Comparison of ENCODE assay signal across 1 cellular context in genomic region chr1:26959722-26960624, GRCh38.
TF ChIP-seq lines count a peak whose summit lies in the region.

TSS of gene KDF1 (minus strand) at chr1:26960468. CDS start at chr1:26952380, 8,088 bp downstream.

TF ChIP-seq in HepG2, 621 proteins besides CTCF, POLR2A, EP300 and RAD21 (continued from another document and continues in another):
- TF ChIP-seq HMGXB4 (CRISPR knock-in tag; IDR thresholded peaks at IDR 0.05; ENCODE audit: borderline replicate concordance in 1 of 2, low read depth in 1 of 2) (peak; percentile 75 to 86; a peak in 3 of 4 replicates), HHEX (CRISPR knock-in tag; IDR thresholded peaks at IDR 0.05) (no peak), NFE2L2 (IDR thresholded peaks at IDR 0.05; ENCODE audit: low read length) (no peak), NR1H2 (CRISPR knock-in tag; IDR thresholded peaks at IDR 0.05; ENCODE audit: borderline replicate concordance, low read depth) (no peak), AHDC1 (CRISPR knock-in tag; IDR thresholded peaks at IDR 0.05; ENCODE audit: borderline replicate concordance) (no peak), MED1 (CRISPR knock-in tag; IDR thresholded peaks at IDR 0.05) (no peak), MNT (IDR thresholded peaks at IDR 0.05) (no peak), NAIF1 (CRISPR knock-in tag; IDR thresholded peaks at IDR 0.05; ENCODE audit: borderline replicate concordance) (no peak), HOXA9 (CRISPR knock-in tag; IDR thresholded peaks at IDR 0.05; ENCODE audit: borderline replicate concordance) (0 out of 2 replicates have a peak, but pooled peaks have one; percentile 20), ZNF292 (CRISPR knock-in tag; IDR thresholded peaks at IDR 0.05; ENCODE audit: borderline replicate concordance, low read depth) (no peak), ZNF879 (CRISPR knock-in tag; IDR thresholded peaks at IDR 0.05) (no peak), ZMYM3 (CRISPR knock-in tag; IDR thresholded peaks at IDR 0.05) (peak; percentile 85), ZSCAN31 (CRISPR knock-in tag; IDR thresholded peaks at IDR 0.05; ENCODE audit: low read depth) (peak; percentile 57; the same call in 1 of the 2 replicates), ZHX2 (IDR thresholded peaks at IDR 0.05; ENCODE audit: low read depth) (no peak), ZHX2 (CRISPR knock-in tag; IDR thresholded peaks at IDR 0.05; ENCODE audit: borderline replicate concordance) (no peak), NCOR1 (IDR thresholded peaks at IDR 0.05; ENCODE audit: borderline replicate concordance, low read length) (no peak), ZNF33A (CRISPR knock-in tag; IDR thresholded peaks at IDR 0.05; ENCODE audit: borderline replicate concordance) (no peak), ARID5B (CRISPR knock-in tag; IDR thresholded peaks at IDR 0.05) (peak; percentile 46), SYNCRIP (IDR thresholded peaks at IDR 0.05; ENCODE audit: insufficient read depth, low read depth, low read length) (no peak), ZNF704 (CRISPR knock-in tag; IDR thresholded peaks at IDR 0.05; ENCODE audit: borderline replicate concordance) (0 out of 2 replicates have a peak, but pooled peaks have one; percentile 32), SMARCE1 (IDR thresholded peaks at IDR 0.05; ENCODE audit: borderline replicate concordance) (no peak), ZBTB46 (CRISPR knock-in tag; IDR thresholded peaks at IDR 0.05; ENCODE audit: borderline replicate concordance) (no peak), ZFP36 (IDR thresholded peaks at IDR 0.05; ENCODE audit: borderline replicate concordance, low read depth, low read length, partially characterized antibody) (no peak), ZNF576 (CRISPR knock-in tag; IDR thresholded peaks at IDR 0.05) (no peak), ZNF670 (CRISPR knock-in tag; IDR thresholded peaks at IDR 0.05; ENCODE audit: borderline replicate concordance) (0 out of 2 replicates have a peak, but pooled peaks have one; percentile 49), ZNF749 (CRISPR knock-in tag; IDR thresholded peaks at IDR 0.05; ENCODE audit: borderline replicate concordance) (no peak), PLSCR1 (CRISPR knock-in tag; IDR thresholded peaks at IDR 0.05; ENCODE audit: borderline replicate concordance) (no peak), ZSCAN30 (CRISPR knock-in tag; IDR thresholded peaks at IDR 0.05) (no peak), ZNF460 (CRISPR knock-in tag; IDR thresholded peaks at IDR 0.05; ENCODE audit: borderline replicate concordance) (no peak), HNRNPUL1 (IDR thresholded peaks at IDR 0.05; ENCODE audit: low read depth, low read length) (no peak), ARNTL (CRISPR knock-in tag; IDR thresholded peaks at IDR 0.05) (no peak), ZNF44 (CRISPR knock-in tag; IDR thresholded peaks at IDR 0.05) (no peak), NR2F6 (IDR thresholded peaks at IDR 0.05) (no peak), NR2F6 (CRISPR knock-in tag; IDR thresholded peaks at IDR 0.05) (0 out of 2 replicates have a peak, but pooled peaks have one; percentile 17)
